ENCODE assay signal across 1 cellular context in genomic region chr14:20332946-20333782, GRCh38.
TF ChIP-seq lines count a peak whose summit lies in the region.

TSS of gene CCNB1IP1 (minus strand) at chr14:20333279. CDS start at chr14:20316523, 16,756 bp downstream.

TF ChIP-seq in HepG2, 621 proteins besides CTCF, POLR2A, EP300 and RAD21 (continued from another document and continues in another):
- TF ChIP-seq MNT (IDR thresholded peaks at IDR 0.05) (peak; percentile 64), ZMYM3 (CRISPR knock-in tag; IDR thresholded peaks at IDR 0.05) (no peak), IRX3 (CRISPR knock-in tag; IDR thresholded peaks at IDR 0.05; ENCODE audit: borderline replicate concordance, low read depth) (no peak), ARID2 (CRISPR knock-in tag; IDR thresholded peaks at IDR 0.05; ENCODE audit: borderline replicate concordance) (no peak), ZNF101 (CRISPR knock-in tag; IDR thresholded peaks at IDR 0.05; ENCODE audit: borderline replicate concordance, low read depth) (no peak), KDM2A (CRISPR knock-in tag; IDR thresholded peaks at IDR 0.05; ENCODE audit: borderline replicate concordance, low read depth) (peak; percentile 39; the same call in 1 of the 2 replicates), ZHX1 (CRISPR knock-in tag; IDR thresholded peaks at IDR 0.05; ENCODE audit: low read depth) (no peak), PCBP2 (optimal IDR thresholded peaks at IDR 0.05; ENCODE audit: low read depth, low read length, poor library complexity, severe bottlenecking) (no peak), ZNF839 (CRISPR knock-in tag; IDR thresholded peaks at IDR 0.05; ENCODE audit: borderline replicate concordance) (no peak), HMG20B (CRISPR knock-in tag; conservative IDR thresholded peaks at IDR 0.05) (no peak), GTF2F1 (IDR thresholded peaks at IDR 0.05; ENCODE audit: low read length) (no peak), ZMYM4 (CRISPR knock-in tag; IDR thresholded peaks at IDR 0.05) (peak; percentile 71; the same call in 1 of the 2 replicates), KDM3A (CRISPR knock-in tag; IDR thresholded peaks at IDR 0.05; ENCODE audit: low read depth) (no peak), SMC3 (IDR thresholded peaks at IDR 0.05; ENCODE audit: low read length) (no peak), ZNF790 (CRISPR knock-in tag; IDR thresholded peaks at IDR 0.05; ENCODE audit: borderline replicate concordance) (no peak), ZNF17 (CRISPR knock-in tag; IDR thresholded peaks at IDR 0.05) (no peak), HNRNPLL (IDR thresholded peaks at IDR 0.05; ENCODE audit: low read depth, low read length, poor library complexity, severe bottlenecking) (no peak), CENPBD1 (CRISPR knock-in tag; IDR thresholded peaks at IDR 0.05; ENCODE audit: borderline replicate concordance, low read depth) (no peak), ZNF749 (CRISPR knock-in tag; IDR thresholded peaks at IDR 0.05; ENCODE audit: borderline replicate concordance) (peak; percentile 43; the same call in 1 of the 2 replicates), SP2 (CRISPR knock-in tag; IDR thresholded peaks at IDR 0.05) (peak; percentile 52; the same call in 1 of the 2 replicates), ZFP37 (CRISPR knock-in tag; IDR thresholded peaks at IDR 0.05; ENCODE audit: borderline replicate concordance) (no peak; the same call in 1 of the 2 replicates), DMTF1 (CRISPR knock-in tag; IDR thresholded peaks at IDR 0.05) (no peak), SNRNP70 (IDR thresholded peaks at IDR 0.05; ENCODE audit: low read depth, low read length) (no peak), NAIF1 (CRISPR knock-in tag; IDR thresholded peaks at IDR 0.05; ENCODE audit: borderline replicate concordance) (0 out of 2 replicates have a peak, but pooled peaks have one; percentile 8), HOXA7 (CRISPR knock-in tag; IDR thresholded peaks at IDR 0.05) (no peak)
- TF ChIP-seq, protein P1, sequence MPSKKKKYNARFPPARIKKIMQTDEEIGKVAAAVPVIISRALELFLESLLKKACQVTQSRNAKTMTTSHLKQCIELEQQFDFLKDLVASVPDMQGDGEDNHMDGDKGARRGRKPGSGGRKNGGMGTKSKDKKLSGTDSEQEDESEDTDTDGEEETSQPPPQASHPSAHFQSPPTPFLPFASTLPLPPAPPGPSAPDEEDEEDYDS (CRISPR knock-in tag; IDR thresholded peaks at IDR 0.05), result peak; percentile 76
- TF ChIP-seq, protein P2, sequence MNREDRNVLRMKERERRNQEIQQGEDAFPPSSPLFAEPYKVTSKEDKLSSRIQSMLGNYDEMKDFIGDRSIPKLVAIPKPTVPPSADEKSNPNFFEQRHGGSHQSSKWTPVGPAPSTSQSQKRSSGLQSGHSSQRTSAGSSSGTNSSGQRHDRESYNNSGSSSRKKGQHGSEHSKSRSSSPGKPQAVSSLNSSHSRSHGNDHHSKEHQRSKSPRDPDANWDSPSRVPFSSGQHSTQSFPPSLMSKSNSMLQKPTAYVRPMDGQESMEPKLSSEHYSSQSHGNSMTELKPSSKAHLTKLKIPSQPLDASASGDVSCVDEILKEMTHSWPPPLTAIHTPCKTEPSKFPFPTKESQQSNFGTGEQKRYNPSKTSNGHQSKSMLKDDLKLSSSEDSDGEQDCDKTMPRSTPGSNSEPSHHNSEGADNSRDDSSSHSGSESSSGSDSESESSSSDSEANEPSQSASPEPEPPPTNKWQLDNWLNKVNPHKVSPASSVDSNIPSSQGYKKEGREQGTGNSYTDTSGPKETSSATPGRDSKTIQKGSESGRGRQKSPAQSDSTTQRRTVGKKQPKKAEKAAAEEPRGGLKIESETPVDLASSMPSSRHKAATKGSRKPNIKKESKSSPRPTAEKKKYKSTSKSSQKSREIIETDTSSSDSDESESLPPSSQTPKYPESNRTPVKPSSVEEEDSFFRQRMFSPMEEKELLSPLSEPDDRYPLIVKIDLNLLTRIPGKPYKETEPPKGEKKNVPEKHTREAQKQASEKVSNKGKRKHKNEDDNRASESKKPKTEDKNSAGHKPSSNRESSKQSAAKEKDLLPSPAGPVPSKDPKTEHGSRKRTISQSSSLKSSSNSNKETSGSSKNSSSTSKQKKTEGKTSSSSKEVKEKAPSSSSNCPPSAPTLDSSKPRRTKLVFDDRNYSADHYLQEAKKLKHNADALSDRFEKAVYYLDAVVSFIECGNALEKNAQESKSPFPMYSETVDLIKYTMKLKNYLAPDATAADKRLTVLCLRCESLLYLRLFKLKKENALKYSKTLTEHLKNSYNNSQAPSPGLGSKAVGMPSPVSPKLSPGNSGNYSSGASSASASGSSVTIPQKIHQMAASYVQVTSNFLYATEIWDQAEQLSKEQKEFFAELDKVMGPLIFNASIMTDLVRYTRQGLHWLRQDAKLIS (CRISPR knock-in tag; IDR thresholded peaks at IDR 0.05), result no peak
- TF ChIP-seq, protein P3, sequence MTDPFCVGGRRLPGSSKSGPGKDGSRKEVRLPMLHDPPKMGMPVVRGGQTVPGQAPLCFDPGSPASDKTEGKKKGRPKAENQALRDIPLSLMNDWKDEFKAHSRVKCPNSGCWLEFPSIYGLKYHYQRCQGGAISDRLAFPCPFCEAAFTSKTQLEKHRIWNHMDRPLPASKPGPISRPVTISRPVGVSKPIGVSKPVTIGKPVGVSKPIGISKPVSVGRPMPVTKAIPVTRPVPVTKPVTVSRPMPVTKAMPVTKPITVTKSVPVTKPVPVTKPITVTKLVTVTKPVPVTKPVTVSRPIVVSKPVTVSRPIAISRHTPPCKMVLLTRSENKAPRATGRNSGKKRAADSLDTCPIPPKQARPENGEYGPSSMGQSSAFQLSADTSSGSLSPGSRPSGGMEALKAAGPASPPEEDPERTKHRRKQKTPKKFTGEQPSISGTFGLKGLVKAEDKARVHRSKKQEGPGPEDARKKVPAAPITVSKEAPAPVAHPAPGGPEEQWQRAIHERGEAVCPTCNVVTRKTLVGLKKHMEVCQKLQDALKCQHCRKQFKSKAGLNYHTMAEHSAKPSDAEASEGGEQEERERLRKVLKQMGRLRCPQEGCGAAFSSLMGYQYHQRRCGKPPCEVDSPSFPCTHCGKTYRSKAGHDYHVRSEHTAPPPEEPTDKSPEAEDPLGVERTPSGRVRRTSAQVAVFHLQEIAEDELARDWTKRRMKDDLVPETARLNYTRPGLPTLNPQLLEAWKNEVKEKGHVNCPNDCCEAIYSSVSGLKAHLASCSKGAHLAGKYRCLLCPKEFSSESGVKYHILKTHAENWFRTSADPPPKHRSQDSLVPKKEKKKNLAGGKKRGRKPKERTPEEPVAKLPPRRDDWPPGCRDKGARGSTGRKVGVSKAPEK (CRISPR knock-in tag; IDR thresholded peaks at IDR 0.05; ENCODE audit: borderline replicate concordance), result no peak
- TF ChIP-seq, protein P4, sequence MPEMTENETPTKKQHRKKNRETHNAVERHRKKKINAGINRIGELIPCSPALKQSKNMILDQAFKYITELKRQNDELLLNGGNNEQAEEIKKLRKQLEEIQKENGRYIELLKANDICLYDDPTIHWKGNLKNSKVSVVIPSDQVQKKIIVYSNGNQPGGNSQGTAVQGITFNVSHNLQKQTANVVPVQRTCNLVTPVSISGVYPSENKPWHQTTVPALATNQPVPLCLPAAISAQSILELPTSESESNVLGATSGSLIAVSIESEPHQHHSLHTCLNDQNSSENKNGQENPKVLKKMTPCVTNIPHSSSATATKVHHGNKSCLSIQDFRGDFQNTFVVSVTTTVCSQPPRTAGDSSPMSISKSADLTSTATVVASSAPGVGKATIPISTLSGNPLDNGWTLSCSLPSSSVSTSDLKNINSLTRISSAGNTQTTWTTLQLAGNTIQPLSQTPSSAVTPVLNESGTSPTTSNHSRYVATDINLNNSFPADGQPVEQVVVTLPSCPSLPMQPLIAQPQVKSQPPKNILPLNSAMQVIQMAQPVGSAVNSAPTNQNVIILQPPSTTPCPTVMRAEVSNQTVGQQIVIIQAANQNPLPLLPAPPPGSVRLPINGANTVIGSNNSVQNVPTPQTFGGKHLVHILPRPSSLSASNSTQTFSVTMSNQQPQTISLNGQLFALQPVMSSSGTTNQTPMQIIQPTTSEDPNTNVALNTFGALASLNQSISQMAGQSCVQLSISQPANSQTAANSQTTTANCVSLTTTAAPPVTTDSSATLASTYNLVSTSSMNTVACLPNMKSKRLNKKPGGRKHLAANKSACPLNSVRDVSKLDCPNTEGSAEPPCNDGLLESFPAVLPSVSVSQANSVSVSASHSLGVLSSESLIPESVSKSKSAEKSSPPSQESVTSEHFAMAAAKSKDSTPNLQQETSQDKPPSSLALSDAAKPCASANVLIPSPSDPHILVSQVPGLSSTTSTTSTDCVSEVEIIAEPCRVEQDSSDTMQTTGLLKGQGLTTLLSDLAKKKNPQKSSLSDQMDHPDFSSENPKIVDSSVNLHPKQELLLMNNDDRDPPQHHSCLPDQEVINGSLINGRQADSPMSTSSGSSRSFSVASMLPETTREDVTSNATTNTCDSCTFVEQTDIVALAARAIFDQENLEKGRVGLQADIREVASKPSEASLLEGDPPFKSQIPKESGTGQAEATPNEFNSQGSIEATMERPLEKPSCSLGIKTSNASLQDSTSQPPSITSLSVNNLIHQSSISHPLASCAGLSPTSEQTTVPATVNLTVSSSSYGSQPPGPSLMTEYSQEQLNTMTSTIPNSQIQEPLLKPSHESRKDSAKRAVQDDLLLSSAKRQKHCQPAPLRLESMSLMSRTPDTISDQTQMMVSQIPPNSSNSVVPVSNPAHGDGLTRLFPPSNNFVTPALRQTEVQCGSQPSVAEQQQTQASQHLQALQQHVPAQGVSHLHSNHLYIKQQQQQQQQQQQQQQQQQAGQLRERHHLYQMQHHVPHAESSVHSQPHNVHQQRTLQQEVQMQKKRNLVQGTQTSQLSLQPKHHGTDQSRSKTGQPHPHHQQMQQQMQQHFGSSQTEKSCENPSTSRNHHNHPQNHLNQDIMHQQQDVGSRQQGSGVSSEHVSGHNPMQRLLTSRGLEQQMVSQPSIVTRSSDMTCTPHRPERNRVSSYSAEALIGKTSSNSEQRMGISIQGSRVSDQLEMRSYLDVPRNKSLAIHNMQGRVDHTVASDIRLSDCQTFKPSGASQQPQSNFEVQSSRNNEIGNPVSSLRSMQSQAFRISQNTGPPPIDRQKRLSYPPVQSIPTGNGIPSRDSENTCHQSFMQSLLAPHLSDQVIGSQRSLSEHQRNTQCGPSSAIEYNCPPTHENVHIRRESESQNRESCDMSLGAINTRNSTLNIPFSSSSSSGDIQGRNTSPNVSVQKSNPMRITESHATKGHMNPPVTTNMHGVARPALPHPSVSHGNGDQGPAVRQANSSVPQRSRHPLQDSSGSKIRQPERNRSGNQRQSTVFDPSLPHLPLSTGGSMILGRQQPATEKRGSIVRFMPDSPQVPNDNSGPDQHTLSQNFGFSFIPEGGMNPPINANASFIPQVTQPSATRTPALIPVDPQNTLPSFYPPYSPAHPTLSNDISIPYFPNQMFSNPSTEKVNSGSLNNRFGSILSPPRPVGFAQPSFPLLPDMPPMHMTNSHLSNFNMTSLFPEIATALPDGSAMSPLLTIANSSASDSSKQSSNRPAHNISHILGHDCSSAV (CRISPR knock-in tag; IDR thresholded peaks at IDR 0.05; ENCODE audit: borderline replicate concordance), result no peak
